In the genomic region with DNA sequence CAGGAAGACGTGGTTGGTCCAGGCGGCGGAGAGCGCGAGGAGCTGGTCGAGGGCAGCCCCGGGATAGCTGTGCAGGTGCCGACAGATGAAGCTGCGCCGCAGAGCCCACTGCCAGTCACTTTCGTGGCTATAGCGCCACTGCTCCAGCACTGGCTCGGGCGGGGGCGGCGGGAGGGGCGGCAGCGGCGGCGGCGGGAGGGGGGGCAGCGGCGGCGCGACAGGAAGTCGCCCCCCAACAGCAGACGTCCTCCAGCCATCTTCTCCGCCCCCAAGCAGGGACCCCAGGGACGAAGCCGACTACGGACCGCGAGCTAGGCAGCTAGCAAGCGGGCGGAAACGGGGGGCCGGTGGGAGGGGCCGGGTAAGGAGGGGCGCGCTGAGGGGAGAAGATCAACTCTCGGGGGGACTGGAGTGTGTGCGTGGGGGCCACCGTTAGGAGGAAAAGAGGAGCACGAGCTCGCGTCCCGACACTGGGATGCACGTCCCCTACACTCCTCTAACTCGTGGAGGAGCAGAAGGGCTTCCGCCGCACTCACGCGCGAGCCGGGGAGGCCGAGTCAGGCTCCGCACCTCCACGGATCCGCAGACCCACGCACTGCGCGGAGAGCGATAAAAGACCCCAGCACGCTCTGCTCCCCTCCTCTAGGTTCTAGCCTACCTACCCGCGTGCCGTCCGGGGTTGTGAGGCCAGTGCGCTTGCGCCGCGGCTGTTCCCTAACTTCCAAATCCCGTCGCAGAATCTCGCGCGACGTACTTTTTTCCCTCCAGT, we compare ENCODE assay signal across 1 cellular context.
TF ChIP-seq lines count a peak whose summit lies in the region.

A gene (minus strand): TSS at position 686 of the 769 bp plus-strand sequence.

TF ChIP-seq in GM12878, 131 proteins besides CTCF, POLR2A, EP300 and RAD21 (continued from another document):
- TF ChIP-seq, protein P1, sequence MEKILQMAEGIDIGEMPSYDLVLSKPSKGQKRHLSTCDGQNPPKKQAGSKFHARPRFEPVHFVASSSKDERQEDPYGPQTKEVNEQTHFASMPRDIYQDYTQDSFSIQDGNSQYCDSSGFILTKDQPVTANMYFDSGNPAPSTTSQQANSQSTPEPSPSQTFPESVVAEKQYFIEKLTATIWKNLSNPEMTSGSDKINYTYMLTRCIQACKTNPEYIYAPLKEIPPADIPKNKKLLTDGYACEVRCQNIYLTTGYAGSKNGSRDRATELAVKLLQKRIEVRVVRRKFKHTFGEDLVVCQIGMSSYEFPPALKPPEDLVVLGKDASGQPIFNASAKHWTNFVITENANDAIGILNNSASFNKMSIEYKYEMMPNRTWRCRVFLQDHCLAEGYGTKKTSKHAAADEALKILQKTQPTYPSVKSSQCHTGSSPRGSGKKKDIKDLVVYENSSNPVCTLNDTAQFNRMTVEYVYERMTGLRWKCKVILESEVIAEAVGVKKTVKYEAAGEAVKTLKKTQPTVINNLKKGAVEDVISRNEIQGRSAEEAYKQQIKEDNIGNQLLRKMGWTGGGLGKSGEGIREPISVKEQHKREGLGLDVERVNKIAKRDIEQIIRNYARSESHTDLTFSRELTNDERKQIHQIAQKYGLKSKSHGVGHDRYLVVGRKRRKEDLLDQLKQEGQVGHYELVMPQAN (conservative IDR thresholded peaks at IDR 0.05), result 0 out of 2 replicates have a peak, but pooled peaks have one; percentile 19
- TF ChIP-seq NFYA (IDR thresholded peaks at IDR 0.05; ENCODE audit: borderline replicate concordance, low read depth, low read length), result no peak
- TF ChIP-seq POLR2AphosphoS2 (IDR thresholded peaks at IDR 0.05; ENCODE audit: low read depth, low read length), result peak; percentile 87; the same call in 1 of the 2 replicates
- TF ChIP-seq, protein P2, sequence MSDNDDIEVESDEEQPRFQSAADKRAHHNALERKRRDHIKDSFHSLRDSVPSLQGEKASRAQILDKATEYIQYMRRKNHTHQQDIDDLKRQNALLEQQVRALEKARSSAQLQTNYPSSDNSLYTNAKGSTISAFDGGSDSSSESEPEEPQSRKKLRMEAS (IDR thresholded peaks at IDR 0.05; ENCODE audit: low read depth, low read length), result peak; percentile 50; the same call in 1 of the 2 replicates
- TF ChIP-seq LARP7 (IDR thresholded peaks at IDR 0.05), result peak; percentile 49; the same call in 1 of the 2 replicates
- peak; percentile 86 for TF ChIP-seq SMAD5 (IDR thresholded peaks at IDR 0.05; ENCODE audit: low read depth)
- TF ChIP-seq MEF2A (IDR thresholded peaks at IDR 0.05; ENCODE audit: insufficient read depth, low read depth, low read length), result no peak
- no peak for TF ChIP-seq SPI1 (IDR thresholded peaks at IDR 0.05; ENCODE audit: borderline replicate concordance, insufficient read depth, low read depth, low read length)
- peak; percentile 65; the same call in 1 of the 2 replicates for TF ChIP-seq PML (IDR thresholded peaks at IDR 0.05; ENCODE audit: low read length)
- TF ChIP-seq NR2F1 (conservative IDR thresholded peaks at IDR 0.05), result no peak
- TF ChIP-seq KDM1A (IDR thresholded peaks at IDR 0.05; ENCODE audit: borderline replicate concordance), result no peak
- TF ChIP-seq NRF1 (conservative IDR thresholded peaks at IDR 0.05; ENCODE audit: low read depth, low read length), result peak; percentile 76
- TF ChIP-seq YBX1 (IDR thresholded peaks at IDR 0.05), result no peak
- peak; percentile 98 for TF ChIP-seq CHD2 (IDR thresholded peaks at IDR 0.05; ENCODE audit: borderline replicate concordance, low read depth, low read length)
- TF ChIP-seq, protein P3, sequence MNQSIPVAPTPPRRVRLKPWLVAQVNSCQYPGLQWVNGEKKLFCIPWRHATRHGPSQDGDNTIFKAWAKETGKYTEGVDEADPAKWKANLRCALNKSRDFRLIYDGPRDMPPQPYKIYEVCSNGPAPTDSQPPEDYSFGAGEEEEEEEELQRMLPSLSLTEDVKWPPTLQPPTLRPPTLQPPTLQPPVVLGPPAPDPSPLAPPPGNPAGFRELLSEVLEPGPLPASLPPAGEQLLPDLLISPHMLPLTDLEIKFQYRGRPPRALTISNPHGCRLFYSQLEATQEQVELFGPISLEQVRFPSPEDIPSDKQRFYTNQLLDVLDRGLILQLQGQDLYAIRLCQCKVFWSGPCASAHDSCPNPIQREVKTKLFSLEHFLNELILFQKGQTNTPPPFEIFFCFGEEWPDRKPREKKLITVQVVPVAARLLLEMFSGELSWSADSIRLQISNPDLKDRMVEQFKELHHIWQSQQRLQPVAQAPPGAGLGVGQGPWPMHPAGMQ (IDR thresholded peaks at IDR 0.05; ENCODE audit: borderline replicate concordance), result peak; percentile 65
- peak; percentile 43 to 70; a peak in 3 of 4 replicates for TF ChIP-seq BHLHE40 (IDR thresholded peaks at IDR 0.05; ENCODE audit: borderline replicate concordance in 1 of 2, low read depth in 2 of 2, low read length in 1 of 2)
- TF ChIP-seq CREM (IDR thresholded peaks at IDR 0.05; ENCODE audit: low read depth), result 0 out of 2 replicates have a peak, but pooled peaks have one; percentile 86
- 0 out of 2 replicates have a peak, but pooled peaks have one; percentile 3 for TF ChIP-seq BCL11A (IDR thresholded peaks at IDR 0.05; ENCODE audit: low read depth, low read length)
- TF ChIP-seq RELA (IDR thresholded peaks at IDR 0.05; ENCODE audit: borderline replicate concordance, partially characterized antibody), result peak; percentile 23
- peak; percentile 82 for TF ChIP-seq BRCA1 (IDR thresholded peaks at IDR 0.05; ENCODE audit: low read depth, low read length)
- no peak for TF ChIP-seq KLF5 (IDR thresholded peaks at IDR 0.05; ENCODE audit: partially characterized antibody)
- no peak; the same call in 1 of the 2 replicates for TF ChIP-seq RCOR1 (conservative IDR thresholded peaks at IDR 0.05; ENCODE audit: low read depth, low read length)
- TF ChIP-seq ZNF384 (IDR thresholded peaks at IDR 0.05; ENCODE audit: borderline replicate concordance, low read depth, low read length), result 0 out of 2 replicates have a peak, but pooled peaks have one; percentile 38
- TF ChIP-seq BACH1 (IDR thresholded peaks at IDR 0.05; ENCODE audit: borderline replicate concordance), result peak; percentile 43; the same call in 1 of the 2 replicates
TF ChIP-seq in GM12878: peak in this region for 24.
